ENCODE assay signal across 8 cellular contexts in genomic region chr7:130491841-130492518, GRCh38.
DNase-seq lines count a peak whose midpoint lies in the region; ATAC-seq and TF ChIP-seq lines count a peak whose summit lies in the region.

TSS of gene MEST (plus strand) at chr7:130492085. CDS start at chr7:130492314, 229 bp downstream.

- H3K4me1 ChIP-seq in BLaER1 treated with 17β-estradiol and CSF1 and Interleukin-3, amounts not matched to agents 10 nM and 100 nM, result no peaks in the 10 kb centered on the region
- H3K4me1 ChIP-seq in HUES48 (ENCODE audit: control insufficient read depth, insufficient read depth, low read length), result peaks cover 13% of the 10 kb centered on the region; the same call in 1 of the 2 replicates

- no peak within 1 kb of the TSS for H3K9ac ChIP-seq in BLaER1 treated with 17β-estradiol and CSF1 and Interleukin-3, amounts not matched to agents 10 nM and 100 nM
- no peak within 1 kb of the TSS for H3K9ac ChIP-seq in HUES48 (ENCODE audit: low read depth, low read length)

- in situ Hi-C loops in astrocyte of the cerebellum (cut with HindIII; ENCODE audit: low sequenced_read_pairs), result no loop called here

- POLR2A ChIA-PET in RWPE1 (lab: Yijun Ruan, JAX; ENCODE audit: low non-redundant PET), result no interaction called here

- peaks cover 37 to 45% (median 43%) of the 10 kb centered on the region in 11 experiments for H3K9me3 ChIP-seq in BLaER1 treated with 17β-estradiol and CSF1 and Interleukin-3, amounts not matched to agents 10 nM and 100 nM (replicated peaks in 1 of 11)
- H3K9me3 ChIP-seq in HUES48 (ENCODE audit: control insufficient read depth, insufficient read depth, low read length) (peaks cover 5% of the 10 kb centered on the region), iPS-18c (ENCODE audit: control insufficient read depth, insufficient read depth, low read length) (peaks cover 6% of the 10 kb centered on the region)

- no peak within 1 kb of the TSS for H3K27ac ChIP-seq in BLaER1 treated with 17β-estradiol and CSF1 and Interleukin-3, amounts not matched to agents 10 nM and 100 nM
- H3K27ac ChIP-seq in HUES48 (ENCODE audit: low read depth, low read length) (no peak within 1 kb of the TSS), skin epidermis (no peak within 1 kb of the TSS), RWPE1 (no peak within 1 kb of the TSS)

- H3K4me2 ChIP-seq in BLaER1 treated with 17β-estradiol and CSF1 and Interleukin-3, amounts not matched to agents 10 nM and 100 nM, result no peak within 1 kb of the TSS

- peaks cover 2 to 35% (median 21%) of the 10 kb centered on the region in 11 experiments; a peak in 18 of 22 replicates for H3K27me3 ChIP-seq in BLaER1 treated with 17β-estradiol and CSF1 and Interleukin-3, amounts not matched to agents 10 nM and 100 nM
- H3K27me3 ChIP-seq in HUES48 (ENCODE audit: control insufficient read depth, insufficient read depth, low read length), result peaks cover 25% of the 10 kb centered on the region

- TF ChIP-seq CTCF in astrocyte of the cerebellum (IDR thresholded peaks at IDR 0.05; ENCODE audit: low read depth, low read length, missing control alignments), result no peak
- TF ChIP-seq CTCF in RWPE1 (conservative IDR thresholded peaks at IDR 0.05; ENCODE audit: low read depth), result no peak

- 0 out of 22 replicates have a peak, but pooled peaks cover 0 to 4% (median 0%) of the 10 kb centered on the region in 11 experiments for H3K36me3 ChIP-seq in BLaER1 treated with 17β-estradiol and CSF1 and Interleukin-3, amounts not matched to agents 10 nM and 100 nM
- peaks cover 20% of the 10 kb centered on the region for H3K36me3 ChIP-seq in HUES48 (ENCODE audit: control insufficient read depth, insufficient read depth, low read length)

- H3K4me3 ChIP-seq in BLaER1 treated with 17β-estradiol and CSF1 and Interleukin-3, amounts not matched to agents 10 nM and 100 nM, result peak within 1 kb of the TSS in 7 of 10 experiments; percentile 10 to 33 (median 17); a peak in 5 of 20 replicates
- H3K4me3 ChIP-seq in HUES48 (ENCODE audit: low read depth, low read length) (peak within 1 kb of the TSS; percentile 49), astrocyte of the cerebellum (ENCODE audit: low read depth, low read length) (peak within 1 kb of the TSS; percentile 69), iPS-18c (ENCODE audit: insufficient read depth, low read depth, low read length) (peak within 1 kb of the TSS; percentile 50), skin epidermis (peak within 1 kb of the TSS in 6 of 7 experiments; percentile 14 to 42 (median 27))

- ATAC-seq in HG03457 (IDR thresholded peaks at IDR 0.05; ENCODE audit: unreplicated experiment) (no peak), HG02870 (IDR thresholded peaks at IDR 0.05; ENCODE audit: unreplicated experiment) (no peak)

- no peaks in the 10 kb centered on the region for H4K20me1 ChIP-seq in BLaER1 treated with 17β-estradiol and CSF1 and Interleukin-3, amounts not matched to agents 10 nM and 100 nM

- DNase-seq in astrocyte of the cerebellum (ENCODE audit: low read depth), result no peak
- DNase-seq in RWPE1 (ENCODE audit: low spot score), result no peak

- CTCF ChIA-PET in RWPE1 (lab: Yijun Ruan, JAX), result no interaction called here

Comparison
In these comparisons a context has a peak if more than half of its experiments do, and no peak if none do; other contexts are left out.
1. H3K4me3 ChIP-seq: peak in every context shown above with its lines; median percentile 69 in astrocyte of the cerebellum; 50 in iPS-18c; 49 in HUES48; 27 in skin epidermis; 17 in BLaER1 treated with 17β-estradiol and CSF1 and Interleukin-3, amounts not matched to agents 10 nM and 100 nM.